In the genomic region with DNA sequence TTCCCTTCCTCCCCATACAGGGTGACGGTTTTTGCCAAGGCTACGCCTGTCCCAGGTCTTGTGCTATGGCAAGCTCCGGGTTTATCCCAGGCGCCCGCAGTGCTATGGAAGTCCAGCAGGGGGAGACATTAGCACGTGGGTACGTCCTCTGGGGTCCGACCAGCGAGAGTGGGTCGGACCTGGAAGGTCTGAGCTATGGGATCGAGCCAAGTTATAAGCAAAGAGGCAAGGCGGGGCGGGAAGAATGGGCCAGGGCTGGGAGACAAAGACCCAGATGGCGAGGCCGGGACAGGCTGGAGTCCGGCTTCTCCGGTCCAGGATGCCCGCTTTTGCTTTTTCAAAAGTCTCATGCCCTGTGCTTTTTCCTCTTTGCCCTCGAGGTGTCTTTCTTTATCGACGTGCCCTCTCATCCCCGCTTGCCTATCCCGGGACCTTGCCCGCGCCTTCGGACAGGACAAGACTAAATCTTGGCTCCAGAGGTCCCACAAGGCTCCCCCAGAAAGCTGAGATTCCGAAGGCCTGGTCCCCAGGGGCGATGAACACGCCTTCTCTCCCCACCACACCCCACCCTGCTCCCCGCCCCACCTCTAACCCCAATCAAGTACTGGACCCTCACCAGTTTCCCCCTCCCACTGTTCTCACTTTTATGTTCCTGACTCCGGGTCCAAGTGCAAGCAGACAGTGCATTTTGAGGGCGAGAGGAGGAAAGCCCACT, we compare ENCODE assay signal across 7 cellular contexts. TPM values are rescaled to one million over a fixed set of nuclear protein-coding genes. Genes with fewer than 3 reads are reported as not detected.
DNase-seq lines count a peak whose midpoint lies in the region; FAIRE-seq and TF ChIP-seq lines count a peak whose summit lies in the region.

No MANE protein-coding gene starts in this region.

- 1 to 17% methylated on average over 32 of the region's 32 CpGs for WGBS in esophagus, 2 donors

- TF ChIP-seq POLR2A in GM12892 (IDR thresholded peaks at IDR 0.05; ENCODE audit: low read depth, low read length) = no peak

- TF ChIP-seq CTCF in OCI-LY1 (IDR thresholded peaks at IDR 0.05; ENCODE audit: low read length) = peak; percentile 72

- 0 out of 2 replicates have a peak overlapping the region, but pooled peaks have one; percentile 34 for H2AFZ ChIP-seq in OCI-LY1 (ENCODE audit: low read length)

- no peaks in the 10 kb centered on the region for H3K27me3 ChIP-seq in OCI-LY1 (ENCODE audit: insufficient read depth, low read length)
- no peaks in the 10 kb centered on the region for H3K27me3 ChIP-seq in esophagus (ENCODE audit: control insufficient read depth in 1 of 2, insufficient read depth in 2 of 2, low read length in 2 of 2)
- peaks cover 10 to 32% of the 10 kb centered on the region in 2 donors for H3K27me3 ChIP-seq in muscle layer of colon (ENCODE audit: control insufficient read depth in 1 of 2, insufficient read depth in 2 of 2, low read length in 2 of 2)

- FAIRE-seq in GM12892 (lab: Jason Lieb, UNC) = peak; percentile 94

- H3K9me3 ChIP-seq in OCI-LY1 (ENCODE audit: low read length) (no peaks in the 10 kb centered on the region), esophagus (ENCODE audit: control insufficient read depth in 2 of 2, insufficient read depth in 1 of 2, low read depth in 1 of 2, low read length in 1 of 2) (peaks cover 0 to 4% of the 10 kb centered on the region in 2 donors), muscle layer of colon (ENCODE audit: low read length) (no peaks in the 10 kb centered on the region)

- H3K4me2 ChIP-seq in OCI-LY1 (ENCODE audit: low read length) = peak overlapping the region; percentile 76

- H3K4me3 ChIP-seq in OCI-LY1 (ENCODE audit: low read depth, low read length, poor library complexity, severe bottlenecking) (peak overlapping the region; percentile 74), esophagus (ENCODE audit: low read depth in 1 of 2, low read length in 2 of 2) (peak overlapping the region; percentile 9 to 20), muscle layer of colon (ENCODE audit: low read depth in 1 of 2, low read length in 2 of 2) (peak overlapping the region in 1 of 2 donors; percentile 49)

- H3K9me2 ChIP-seq in OCI-LY1 (ENCODE audit: low read depth, low read length) = no peaks in the 10 kb centered on the region

- H3K9ac ChIP-seq in OCI-LY1 (ENCODE audit: low read length) (peak overlapping the region; percentile 30; the same call in 1 of the 2 replicates), muscle layer of colon (ENCODE audit: low read length) (no peak overlapping the region)

- H3K36me3 ChIP-seq in OCI-LY1 (ENCODE audit: insufficient read depth, low read length) = no peaks in the 10 kb centered on the region
- H3K36me3 ChIP-seq in esophagus (ENCODE audit: control insufficient read depth in 2 of 2, insufficient read depth in 2 of 2, low read length in 1 of 2) = no peaks in the 10 kb centered on the region
- H3K36me3 ChIP-seq in muscle layer of colon (ENCODE audit: insufficient read depth, low read length) = no peaks in the 10 kb centered on the region

- no peaks in the 10 kb centered on the region for H3F3A ChIP-seq in OCI-LY1 (ENCODE audit: insufficient read depth, low read length)

- H3K27ac ChIP-seq in OCI-LY1 (ENCODE audit: low read depth, low read length, poor library complexity, severe bottlenecking) (no peak overlapping the region), esophagus (ENCODE audit: low read depth in 2 of 2, low read length in 1 of 2) (peak overlapping the region; percentile 40 to 65), muscle layer of colon (ENCODE audit: low read depth, low read length) (peak overlapping the region; percentile 35)

- DNase-seq in GM12892 (ENCODE audit: insufficient read length) = peak; percentile 31
- peak; percentile 77 for DNase-seq in HK-2 (ENCODE audit: unreplicated experiment)
- peak; percentile 65 for DNase-seq in activated T-cell treated with anti-CD3 and anti-CD28 coated beads for 48 hours (ENCODE audit: low read depth)
- DNase-seq in stimulated activated CD8-positive, alpha-beta memory T cell treated with anti-CD3 and anti-CD28 coated beads, Interleukin-4, amount 100 ng/mL, for 24 hours (ENCODE audit: low read depth) = peak; percentile 66

- H3K4me1 ChIP-seq in OCI-LY1 (ENCODE audit: insufficient read depth, low read length, severe bottlenecking) = peaks cover 20% of the 10 kb centered on the region
- H3K4me1 ChIP-seq in esophagus (ENCODE audit: control insufficient read depth in 2 of 2, insufficient read depth in 2 of 2, low read length in 1 of 2) = no peaks in the 10 kb centered on the region
- peaks cover 1% of the 10 kb centered on the region for H3K4me1 ChIP-seq in muscle layer of colon (ENCODE audit: insufficient read depth, low read length)

- H3K79me2 ChIP-seq in OCI-LY1 (ENCODE audit: insufficient read depth, low read length) = no peaks in the 10 kb centered on the region

- no peaks in the 10 kb centered on the region for H4K20me1 ChIP-seq in OCI-LY1 (ENCODE audit: insufficient read depth, low read length)

RNA-seq across cellular contexts. Expression of a gene that starts 0.8 kb away (rescaled TPM):
- polyA plus RNA-seq in GM12892 (2012; ENCODE audit: missing spikeins) = 0.42 TPM
- polyA plus RNA-seq in esophagus = 10 to 100 TPM; 22.2 to 24.0 TPM
